ENCODE assay signal across 16 cellular contexts in genomic region chr1:33424205-33424604, GRCh38. TPM values are rescaled to one million over a fixed set of nuclear protein-coding genes. Genes with fewer than 3 reads are reported as not detected.
DNase-seq lines count a peak whose midpoint lies in the region; ATAC-seq, FAIRE-seq and TF ChIP-seq lines count a peak whose summit lies in the region.
"Had no signal": no experiment of that assay in that cellular context is flagged by ENCODE, and none has a peak within 500 bp of the region (broad histone marks: within the 10 kb centered on the region; RNA-seq: fewer than 3 reads in every experiment).

No MANE protein-coding gene starts in this region.

- H3K79me2 ChIP-seq in GM23338 (replicated peaks; ENCODE audit: insufficient read depth) (no peaks in the 10 kb centered on the region), H1 (ENCODE audit: control insufficient read depth in 1 of 2, insufficient read depth in 2 of 2, low read length in 2 of 2) (no peaks in the 10 kb centered on the region)

- H2BK15ac ChIP-seq in H1 (ENCODE audit: low read length): no peak overlapping the region

- H3K14ac ChIP-seq in H1 (ENCODE audit: insufficient read length): no peak overlapping the region

- no peak overlapping the region for H2BK12ac ChIP-seq in H1 (ENCODE audit: low read depth, low read length)

- no peak overlapping the region for H3K23ac ChIP-seq in H1 (ENCODE audit: insufficient read length)

- no peak overlapping the region for H3K4me3 Mint-ChIP-seq in GM23338
- peak overlapping the region; percentile 35 for H3K4me3 Mint-ChIP-seq in nephron progenitor cell
- H3K4me3 Mint-ChIP-seq: activated CD8-positive, alpha-beta T cell treated with anti-CD3 and anti-CD28 coated beads for 36 hours; brain had no signal

- H3F3A ChIP-seq in GM23338 (replicated peaks; ENCODE audit: low read depth): no peaks in the 10 kb centered on the region

- H3K9me3 ChIP-seq in H1 (ENCODE audit: insufficient read depth in 2 of 2, low read depth in 1 of 2, low read length in 1 of 2): no peaks in the 10 kb centered on the region
- H3K9me3 ChIP-seq: BE2C, psoas muscle had no signal

- H3K18ac ChIP-seq in H1 (ENCODE audit: extremely low read depth, low read length): no peak overlapping the region

- no peak overlapping the region for H2AK5ac ChIP-seq in H1 (ENCODE audit: low read depth, low read length)

- no peak overlapping the region for H2BK20ac ChIP-seq in H1 (ENCODE audit: low read length)

- H3K27ac ChIP-seq in GM23338 (ENCODE audit: low read depth): no peak overlapping the region
- no peak overlapping the region for H3K27ac ChIP-seq in H1 (ENCODE audit: low read depth, low read length)
- H3K27ac ChIP-seq: HL-60, psoas muscle had no signal

- no peak overlapping the region for H2BK5ac ChIP-seq in H1 (ENCODE audit: low read depth, low read length)

- H3K36me3 ChIP-seq in GM23338 (ENCODE audit: insufficient read depth) (no peaks in the 10 kb centered on the region), H1 (ENCODE audit: control insufficient read depth in 2 of 4, insufficient read depth in 4 of 4, low read length in 3 of 4) (no peaks in the 10 kb centered on the region)
- H3K36me3 ChIP-seq: BE2C had no signal

- ATAC-seq in GM23338 (peak; percentile 63), HG03432 (IDR thresholded peaks at IDR 0.05; ENCODE audit: unreplicated experiment) (no peak), HG02973 (IDR thresholded peaks at IDR 0.05; ENCODE audit: unreplicated experiment) (no peak)
- ATAC-seq: activated CD8-positive, alpha-beta T cell treated with anti-CD3 and anti-CD28 coated beads for 36 hours; psoas muscle had no signal

- H3K9ac ChIP-seq in H1 (replicated peaks in 1 of 4; ENCODE audit: extremely low read depth in 1 of 4, low read depth in 3 of 4, low read length in 3 of 4): no peak overlapping the region

- POLR2A ChIA-PET in H1 (lab: Charles Lee; ENCODE audit: partially characterized antibody): no interaction called here

- no peak overlapping the region for H2BK120ac ChIP-seq in H1 (replicated peaks; ENCODE audit: low read depth, low read length)

- peak overlapping the region; percentile 4; the same call in 1 of the 2 replicates for H3K4me2 ChIP-seq in GM23338
- H3K4me2 ChIP-seq in H1 (ENCODE audit: insufficient read depth in 1 of 2, low read depth in 2 of 2, low read length in 2 of 2): peak overlapping the region; percentile 27 to 28; a peak in 2 of 4 replicates

- H3K9me2 ChIP-seq in GM23338 (ENCODE audit: insufficient read depth): peaks cover 5% of the 10 kb centered on the region; the same call in 1 of the 2 replicates

- no peaks in the 10 kb centered on the region for H3K23me2 ChIP-seq in H1 (ENCODE audit: low read depth, low read length)

- H4K5ac ChIP-seq in H1 (ENCODE audit: insufficient read length, low read depth, low read length): no peak overlapping the region

- peaks cover 18% of the 10 kb centered on the region; the same call in 2 of the 3 replicates for H3K4me1 Mint-ChIP-seq in GM23338
- peaks cover 29% of the 10 kb centered on the region for H3K4me1 Mint-ChIP-seq in nephron progenitor cell

- no peak overlapping the region for H2AFZ ChIP-seq in GM23338
- H2AFZ ChIP-seq in H1 (ENCODE audit: low read length): no peak overlapping the region

- H3K36me3 Mint-ChIP-seq in GM23338 (ENCODE audit: low read depth) (no peaks in the 10 kb centered on the region), nephron progenitor cell (ENCODE audit: low read depth) (peaks cover 71% of the 10 kb centered on the region)

- WGBS in H1 (ENCODE audit: extremely low coverage in 1 of 2, insufficient coverage in 1 of 2, insufficient read length in 1 of 2, insufficient replicate concordance in 2 of 2, low coverage in 1 of 2, low lambda C conversion rate in 2 of 2, missing lambda C conversion rate in 1 of 2), 2 experiments: 66% methylated on average over 4 of the region's 4 CpGs; no CpG with 5 or more reads in 1 of the 2 experiments

- H3K27me3 ChIP-seq in GM23338 (ENCODE audit: insufficient read depth) (peaks cover 19% of the 10 kb centered on the region), H1 (replicated peaks in 1 of 4; ENCODE audit: control insufficient read depth in 3 of 4, extremely low read depth in 1 of 4, insufficient read depth in 3 of 4, low read length in 3 of 4) (peaks cover 0 to 4% (median 1%) of the 10 kb centered on the region in 4 experiments; a peak in 3 of 7 replicates)
- H3K27me3 ChIP-seq: BE2C had no signal

- no peak overlapping the region for H3K56ac ChIP-seq in H1 (replicated peaks; ENCODE audit: insufficient read length, low read depth, low read length)

- no peak overlapping the region for H3K27ac Mint-ChIP-seq in GM23338
- H3K27ac Mint-ChIP-seq in nephron progenitor cell: peak overlapping the region; percentile 46
- H3K27ac Mint-ChIP-seq: activated CD8-positive, alpha-beta T cell treated with anti-CD3 and anti-CD28 coated beads for 36 hours; brain had no signal

- DNase-seq in GM23338 (ENCODE audit: low spot score): peak; percentile 64
- DNase-seq in NCI-H69 (lab: John Stamatoyannopoulos, UW): peak; percentile 3
- no peak for DNase-seq in H1 (ENCODE audit: low read depth in 1 of 2, low spot score in 2 of 2)
- no peak for DNase-seq in nephron progenitor cell
- no peak for DNase-seq in NCI-H2029 (lab: John Stamatoyannopoulos, UW)
- no peak for DNase-seq in activated CD4-positive, CD25-positive, alpha-beta regulatory T cell (lab: John Stamatoyannopoulos, UW)
- DNase-seq: activated CD8-positive, alpha-beta T cell treated with anti-CD3 and anti-CD28 coated beads for 36 hours; BE2C; effector CD8-positive, alpha-beta T cell; NCI-H2029 treated with DMSO at 0.1 percent for 48 hours; psoas muscle had no signal

- no peak for TF ChIP-seq CTCF in GM23338 (conservative IDR thresholded peaks at IDR 0.05; ENCODE audit: low read depth in 2 of 2)
- no peak for TF ChIP-seq CTCF in H1 (IDR thresholded peaks at IDR 0.05; ENCODE audit: control extremely low read depth in 1 of 3, insufficient read depth in 1 of 3, low read depth in 1 of 3, low read length in 3 of 3)
- no peak for TF ChIP-seq CTCF in nephron progenitor cell (IDR thresholded peaks at IDR 0.05)

- no peak for TF ChIP-seq EP300 in H1 (IDR thresholded peaks at IDR 0.05; ENCODE audit: borderline replicate concordance in 1 of 2, low read depth in 2 of 2, low read length in 2 of 2)

- no peak for FAIRE-seq in H1 (lab: Jason Lieb, UNC)
- FAIRE-seq: TTC549 had no signal

- CTCF ChIA-PET in H1 (lab: Charles Lee; ENCODE audit: partially characterized antibody): no interaction called here

- H3K27me3 Mint-ChIP-seq in GM23338 (ENCODE audit: insufficient read depth, low read depth, poor library complexity) (peaks cover 2% of the 10 kb centered on the region), nephron progenitor cell (ENCODE audit: low read depth, poor library complexity) (no peaks in the 10 kb centered on the region)

- no peaks in the 10 kb centered on the region; the same call in 1 of the 2 replicates for H3K79me1 ChIP-seq in H1 (ENCODE audit: low read depth, low read length)

- no peak for TF ChIP-seq RAD21 in H1 (IDR thresholded peaks at IDR 0.05 in 1 of 2, conservative IDR thresholded peaks at IDR 0.05 in 1 of 2; ENCODE audit: low read depth in 2 of 2, low read length in 2 of 2)

- H3K9me3 Mint-ChIP-seq in GM23338 (no peaks in the 10 kb centered on the region), nephron progenitor cell (peaks cover 29% of the 10 kb centered on the region)
- H3K9me3 Mint-ChIP-seq: activated CD8-positive, alpha-beta T cell treated with anti-CD3 and anti-CD28 coated beads for 36 hours had no signal

- H3K4me1 ChIP-seq in GM23338 (ENCODE audit: insufficient read depth) (peaks cover 25% of the 10 kb centered on the region), H1 (replicated peaks in 1 of 4; ENCODE audit: control insufficient read depth in 3 of 4, insufficient read depth in 4 of 4, low read length in 3 of 4) (peaks cover 0 to 12% (median 5%) of the 10 kb centered on the region in 4 experiments; a peak in 4 of 7 replicates)
- H3K4me1 ChIP-seq: BE2C had no signal

- H3K4ac ChIP-seq in H1 (replicated peaks; ENCODE audit: insufficient read length, low read depth, low read length): no peak overlapping the region

- H4K20me1 ChIP-seq in GM23338 (replicated peaks; ENCODE audit: insufficient read depth): no peaks in the 10 kb centered on the region; the same call in 1 of the 2 replicates
- no peaks in the 10 kb centered on the region for H4K20me1 ChIP-seq in H1 (replicated peaks in 1 of 2; ENCODE audit: control insufficient read depth in 1 of 2, insufficient read depth in 2 of 2, low read length in 2 of 2)

- no peak overlapping the region for H4K91ac ChIP-seq in H1 (replicated peaks; ENCODE audit: insufficient read length, low read length)

- H3K4me3 ChIP-seq in GM23338 (no peak overlapping the region), H1 (ENCODE audit: extremely low read depth in 1 of 4, insufficient read depth in 2 of 4, low read depth in 3 of 4, low read length in 4 of 4) (peak overlapping the region in 1 of 4 experiments; percentile 10; a peak in 1 of 8 replicates)
- H3K4me3 ChIP-seq: psoas muscle had no signal

- TF ChIP-seq POLR2A in H1 (IDR thresholded peaks at IDR 0.05; ENCODE audit: control extremely low read depth in 1 of 2, low read depth in 2 of 2, low read length in 2 of 2): no peak

- no peak overlapping the region for H4K8ac ChIP-seq in H1 (ENCODE audit: extremely low read depth, insufficient read depth, low read length)

RNA-seq across cellular contexts. Expression of gene PHC2, which starts 6.7 kb away (rescaled TPM):
- total RNA-seq in GM23338 (2014; rRNA removed; shearing (Covaris generic)): 7.3 and 11.8 TPM in 2 replicates
- 1.7 and 2.0 TPM in 2 replicates for polyA plus RNA-seq in GM23338 (2016; fragmentation: Nextera tagmentation; extraction: Ambion mirVana)
- 5.6 and 6.1 TPM in 2 replicates for total RNA-seq in H1 (2021; fragmentation: NEBNext Ultra II Directional; extraction: Animal tissue kit (Norgen Biotek cat#: 25700))
- 13.9 and 14.2 TPM in 2 replicates for polyA plus RNA-seq in H1 (2011; rRNA removed)
- polyA plus RNA-seq in H1 (2011; cell fraction: cytosol; rRNA removed): 11.7 TPM
- polyA plus RNA-seq in H1 (2011; cell fraction: nucleus; rRNA removed): 13.8 TPM
- 7.0 to 22.7 TPM (median 17.2 TPM) in 4 replicates for polyA plus RNA-seq in H1 (2012, experiment 1 of 2)
- polyA plus RNA-seq in H1 (2012, experiment 2 of 2): 15.0 TPM
- polyA plus RNA-seq in H1 (2013, experiment 1 of 2): 4.0 TPM
- 3.0 TPM for polyA plus RNA-seq in H1 (2013, experiment 2 of 2)
- 11.0 and 14.0 TPM in 2 replicates for polyA minus RNA-seq in H1 (2011; rRNA and poly(A)+ RNA removed)
- 7.5 TPM for polyA minus RNA-seq in H1 (2011; cell fraction: cytosol; rRNA and poly(A)+ RNA removed)
- 6.0 TPM for polyA minus RNA-seq in H1 (2011; cell fraction: nucleus; rRNA and poly(A)+ RNA removed)

RNA-seq across cellular contexts. Expression of gene ZSCAN20, which starts 48.2 kb away (rescaled TPM):
- total RNA-seq in GM23338 (2014; rRNA removed; shearing (Covaris generic)): 3.9 and 4.9 TPM in 2 replicates
- polyA plus RNA-seq in GM23338 (2016; fragmentation: Nextera tagmentation; extraction: Ambion mirVana) (0.91 and 0.97 TPM in 2 replicates), H1 (2011; rRNA removed) (0.70 and 0.93 TPM in 2 replicates)
- 3.4 and 3.7 TPM in 2 replicates for total RNA-seq in H1 (2021; fragmentation: NEBNext Ultra II Directional; extraction: Animal tissue kit (Norgen Biotek cat#: 25700))
- polyA plus RNA-seq in H1 (2011; cell fraction: cytosol; rRNA removed): 1.2 TPM
- 1.3 TPM for polyA plus RNA-seq in H1 (2011; cell fraction: nucleus; rRNA removed)
- polyA plus RNA-seq in H1 (2012, experiment 1 of 2): 1.5 to 1.9 TPM (median 1.8 TPM) in 4 replicates
- 0.16 TPM for polyA plus RNA-seq in H1 (2012, experiment 2 of 2)
- 1.0 TPM for polyA plus RNA-seq in H1 (2013, experiment 1 of 2)
- 0.88 TPM for polyA plus RNA-seq in H1 (2013, experiment 2 of 2)
- 5.1 and 5.3 TPM in 2 replicates for polyA minus RNA-seq in H1 (2011; rRNA and poly(A)+ RNA removed)
- 3.2 TPM for polyA minus RNA-seq in H1 (2011; cell fraction: cytosol; rRNA and poly(A)+ RNA removed)
- 3.4 TPM for polyA minus RNA-seq in H1 (2011; cell fraction: nucleus; rRNA and poly(A)+ RNA removed)

Comparison
In these comparisons a context has a peak if more than half of its experiments do, and no peak if none do; other contexts are left out.
1. DNase-seq: peak in GM23338 (single experiment) and NCI-H69 (single experiment); none in H1 (0 of 2), nephron progenitor cell (single experiment), NCI-H2029 (single experiment) and activated CD4-positive, CD25-positive, alpha-beta regulatory T cell (0 of 4).